9 cellular contexts compared by ENCODE assay signal in the genomic region with DNA sequence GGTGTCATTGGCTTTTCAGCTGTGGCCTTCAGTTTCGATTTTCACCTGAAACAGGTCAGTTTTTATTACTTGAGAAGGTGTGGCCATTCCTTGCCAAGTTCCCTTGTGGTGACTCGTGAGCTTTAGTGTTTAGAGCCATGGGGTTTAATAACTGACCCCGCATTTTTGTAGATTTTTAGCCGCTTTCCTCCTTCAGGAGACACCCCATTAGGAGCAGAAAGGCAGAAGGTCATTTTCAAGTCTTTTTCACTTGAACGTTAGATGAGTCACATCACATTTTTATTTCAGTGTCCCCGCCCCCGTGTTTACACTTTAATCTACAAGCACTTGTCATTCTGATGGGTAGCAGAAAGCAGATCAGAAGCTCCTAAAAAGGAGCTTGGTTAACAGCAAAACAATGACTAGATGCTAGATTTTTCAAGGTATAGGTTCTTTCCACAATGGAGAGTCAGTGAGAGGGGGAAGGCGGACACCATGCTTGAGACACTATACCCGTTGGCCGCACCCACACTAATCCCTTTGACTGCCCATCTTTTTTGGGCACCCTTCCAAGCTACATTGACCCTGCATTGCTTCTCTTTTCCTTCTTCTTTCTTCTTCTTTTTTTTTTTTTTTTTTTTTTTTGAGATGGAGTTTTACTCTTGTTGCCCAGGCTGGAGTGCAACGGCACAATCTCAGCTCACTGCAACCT.
DNase-seq lines count a peak whose midpoint lies in the region; ATAC-seq and TF ChIP-seq lines count a peak whose summit lies in the region.
"Had no signal": no experiment of that assay in that cellular context is flagged by ENCODE, and none has a peak within 500 bp of the region (broad histone marks: within the 10 kb centered on the region; RNA-seq: fewer than 3 reads in every experiment).

No MANE protein-coding gene starts in this region.

- H3F3A ChIP-seq in smooth muscle cell (ENCODE audit: low read depth): peaks cover 89% of the 10 kb centered on the region

- no peak overlapping the region for H2AFZ ChIP-seq in smooth muscle cell (ENCODE audit: low read depth)

- H3K9ac ChIP-seq in smooth muscle cell (ENCODE audit: low read depth): no peak overlapping the region

- TF ChIP-seq CTCF in HFFc6 (IDR thresholded peaks at IDR 0.05): no peak
- no peak for TF ChIP-seq CTCF in smooth muscle cell (IDR thresholded peaks at IDR 0.05; ENCODE audit: borderline replicate concordance, insufficient read depth, poor library complexity, severe bottlenecking)

- peaks cover 22% of the 10 kb centered on the region for H3K4me1 ChIP-seq in smooth muscle cell (ENCODE audit: low read depth)

- no peaks in the 10 kb centered on the region for H3K9me3 Mint-ChIP-seq in HFFc6

- DNase-seq in HFFc6 (peak; percentile 68), fibroblast of the conjunctiva (ENCODE audit: low read depth) (peak; percentile 28), smooth muscle cell (lab: John Stamatoyannopoulos, UW; ENCODE audit: unreplicated experiment) (no peak), UCSD-AML1 (lab: John Stamatoyannopoulos, UW; ENCODE audit: unreplicated experiment) (no peak), NCI-H526 treated with DMSO at 0.1 percent for 48 hours (lab: John Stamatoyannopoulos, UW) (no peak)
- no peak for DNase-seq in stimulated activated CD4-positive, alpha-beta T cell treated with anti-CD3 and anti-CD28 coated beads, Interleukin-4, amount 100 ng/mL, for 1 hour
- DNase-seq: activated CD4-positive, alpha-beta T cell treated with anti-CD3 and anti-CD28 coated beads for 48 hours had no signal

- H3K4me2 ChIP-seq in smooth muscle cell: peak overlapping the region; percentile 71

- H3K27ac ChIP-seq in smooth muscle cell (ENCODE audit: low read depth): peak overlapping the region; percentile 99

- peak overlapping the region; percentile 37 for H3K4me3 Mint-ChIP-seq in HFFc6

- peaks cover 10% of the 10 kb centered on the region for H3K27me3 Mint-ChIP-seq in HFFc6 (ENCODE audit: insufficient read depth)

- peak overlapping the region; percentile 91 for H3K27ac Mint-ChIP-seq in HFFc6

- no peak overlapping the region for H3K4me3 ChIP-seq in smooth muscle cell

- H3K36me3 Mint-ChIP-seq in HFFc6 (ENCODE audit: low read depth): peaks cover 62% of the 10 kb centered on the region

- 40% methylated on average over 11 of the region's 11 CpGs for WGBS in smooth muscle cell (ENCODE audit: low lambda C conversion rate)

- no peaks in the 10 kb centered on the region for H3K9me3 ChIP-seq in smooth muscle cell (replicated peaks; ENCODE audit: low read depth)

- peaks cover 10% of the 10 kb centered on the region for H3K36me3 ChIP-seq in smooth muscle cell (ENCODE audit: low read depth)

- H3K79me2 ChIP-seq in smooth muscle cell (ENCODE audit: low read depth): peaks cover 30% of the 10 kb centered on the region

- peaks cover 87% of the 10 kb centered on the region for H3K4me1 Mint-ChIP-seq in HFFc6 (ENCODE audit: low read depth)

- H3K27me3 ChIP-seq in smooth muscle cell (ENCODE audit: low read depth): no peaks in the 10 kb centered on the region

- ATAC-seq in SK-N-SH treated with all-trans-retinoic acid at 6 μM for 48 hours: peak; percentile 51
- no peak for ATAC-seq in HG03565 (IDR thresholded peaks at IDR 0.05; ENCODE audit: unreplicated experiment)

- peaks cover 89% of the 10 kb centered on the region for H4K20me1 ChIP-seq in smooth muscle cell (ENCODE audit: low read depth)

TF ChIP-seq in SK-N-SH treated with all-trans-retinoic acid at 6 μM for 48 hours, 23 proteins besides CTCF, POLR2A, EP300 and RAD21:
- TF ChIP-seq ZNF565 (CRISPR knock-in tag; conservative IDR thresholded peaks at IDR 0.05; ENCODE audit: low read depth) (no peak), TCF4 (CRISPR knock-in tag; IDR thresholded peaks at IDR 0.05; ENCODE audit: borderline replicate concordance) (no peak), ISL1 (CRISPR knock-in tag; IDR thresholded peaks at IDR 0.05) (peak; percentile 38)
- TF ChIP-seq, protein P1, sequence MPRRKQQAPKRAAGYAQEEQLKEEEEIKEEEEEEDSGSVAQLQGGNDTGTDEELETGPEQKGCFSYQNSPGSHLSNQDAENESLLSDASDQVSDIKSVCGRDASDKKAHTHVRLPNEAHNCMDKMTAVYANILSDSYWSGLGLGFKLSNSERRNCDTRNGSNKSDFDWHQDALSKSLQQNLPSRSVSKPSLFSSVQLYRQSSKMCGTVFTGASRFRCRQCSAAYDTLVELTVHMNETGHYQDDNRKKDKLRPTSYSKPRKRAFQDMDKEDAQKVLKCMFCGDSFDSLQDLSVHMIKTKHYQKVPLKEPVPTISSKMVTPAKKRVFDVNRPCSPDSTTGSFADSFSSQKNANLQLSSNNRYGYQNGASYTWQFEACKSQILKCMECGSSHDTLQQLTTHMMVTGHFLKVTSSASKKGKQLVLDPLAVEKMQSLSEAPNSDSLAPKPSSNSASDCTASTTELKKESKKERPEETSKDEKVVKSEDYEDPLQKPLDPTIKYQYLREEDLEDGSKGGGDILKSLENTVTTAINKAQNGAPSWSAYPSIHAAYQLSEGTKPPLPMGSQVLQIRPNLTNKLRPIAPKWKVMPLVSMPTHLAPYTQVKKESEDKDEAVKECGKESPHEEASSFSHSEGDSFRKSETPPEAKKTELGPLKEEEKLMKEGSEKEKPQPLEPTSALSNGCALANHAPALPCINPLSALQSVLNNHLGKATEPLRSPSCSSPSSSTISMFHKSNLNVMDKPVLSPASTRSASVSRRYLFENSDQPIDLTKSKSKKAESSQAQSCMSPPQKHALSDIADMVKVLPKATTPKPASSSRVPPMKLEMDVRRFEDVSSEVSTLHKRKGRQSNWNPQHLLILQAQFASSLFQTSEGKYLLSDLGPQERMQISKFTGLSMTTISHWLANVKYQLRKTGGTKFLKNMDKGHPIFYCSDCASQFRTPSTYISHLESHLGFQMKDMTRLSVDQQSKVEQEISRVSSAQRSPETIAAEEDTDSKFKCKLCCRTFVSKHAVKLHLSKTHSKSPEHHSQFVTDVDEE (CRISPR knock-in tag; IDR thresholded peaks at IDR 0.05): no peak

Comparison
In these comparisons a context has a peak if more than half of its experiments do, and no peak if none do; other contexts are left out.
1. DNase-seq: peak in HFFc6 (single experiment) and fibroblast of the conjunctiva (single experiment); none in smooth muscle cell (single experiment), UCSD-AML1 (single experiment), NCI-H526 treated with DMSO at 0.1 percent for 48 hours (single experiment) and stimulated activated CD4-positive, alpha-beta T cell treated with anti-CD3 and anti-CD28 coated beads, Interleukin-4, amount 100 ng/mL, for 1 hour (single experiment).